ENCODE assay signal across 1 cellular context in the genomic region with DNA sequence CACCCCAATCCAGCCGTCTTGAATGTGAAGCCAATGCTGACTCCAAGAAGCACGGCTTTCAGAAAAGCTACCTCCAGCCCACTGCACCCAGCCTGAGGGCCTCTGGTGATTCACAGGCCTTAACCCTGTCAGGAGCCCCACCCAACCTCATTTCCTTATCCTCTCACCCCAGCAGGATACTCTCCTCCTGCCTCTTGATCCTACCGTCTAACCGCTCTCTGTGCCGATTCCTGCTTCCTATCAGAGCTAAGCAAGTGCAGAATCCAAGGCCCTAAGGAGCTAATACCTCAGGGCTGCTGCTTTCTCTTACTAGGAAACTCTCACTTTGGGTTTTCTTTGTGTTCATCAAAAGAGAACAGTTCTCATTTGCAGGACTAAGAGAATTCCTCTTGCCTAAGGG.
A peak's percentile ranks its signal among the peaks of the same experiment; 100 is the strongest.
TF ChIP-seq lines count a peak whose summit lies in the region.

No MANE protein-coding gene starts in this region.

TF ChIP-seq in HCT116, 20 proteins besides CTCF, POLR2A, EP300 and RAD21 (continued from another document):
- TF ChIP-seq, protein P1, sequence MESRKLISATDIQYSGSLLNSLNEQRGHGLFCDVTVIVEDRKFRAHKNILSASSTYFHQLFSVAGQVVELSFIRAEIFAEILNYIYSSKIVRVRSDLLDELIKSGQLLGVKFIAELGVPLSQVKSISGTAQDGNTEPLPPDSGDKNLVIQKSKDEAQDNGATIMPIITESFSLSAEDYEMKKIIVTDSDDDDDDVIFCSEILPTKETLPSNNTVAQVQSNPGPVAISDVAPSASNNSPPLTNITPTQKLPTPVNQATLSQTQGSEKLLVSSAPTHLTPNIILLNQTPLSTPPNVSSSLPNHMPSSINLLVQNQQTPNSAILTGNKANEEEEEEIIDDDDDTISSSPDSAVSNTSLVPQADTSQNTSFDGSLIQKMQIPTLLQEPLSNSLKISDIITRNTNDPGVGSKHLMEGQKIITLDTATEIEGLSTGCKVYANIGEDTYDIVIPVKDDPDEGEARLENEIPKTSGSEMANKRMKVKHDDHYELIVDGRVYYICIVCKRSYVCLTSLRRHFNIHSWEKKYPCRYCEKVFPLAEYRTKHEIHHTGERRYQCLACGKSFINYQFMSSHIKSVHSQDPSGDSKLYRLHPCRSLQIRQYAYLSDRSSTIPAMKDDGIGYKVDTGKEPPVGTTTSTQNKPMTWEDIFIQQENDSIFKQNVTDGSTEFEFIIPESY (IDR thresholded peaks at IDR 0.05; ENCODE audit: extremely low read depth, insufficient replicate concordance, low read length), result no peak
- no peak for TF ChIP-seq EGR1 (IDR thresholded peaks at IDR 0.05; ENCODE audit: low read depth)
- no peak for TF ChIP-seq EZH2 (IDR thresholded peaks at IDR 0.05)
- TF ChIP-seq POLR2AphosphoS5 (IDR thresholded peaks at IDR 0.05; ENCODE audit: low read depth, low read length), result peak; percentile 54
- TF ChIP-seq JUND (IDR thresholded peaks at IDR 0.05), result peak; percentile 67
- TF ChIP-seq SRF (IDR thresholded peaks at IDR 0.05; ENCODE audit: low read depth), result no peak
- TF ChIP-seq CBX3 (IDR thresholded peaks at IDR 0.05; ENCODE audit: low read depth), result peak; percentile 35; the same call in 1 of the 2 replicates
- no peak for TF ChIP-seq ZNF274 (IDR thresholded peaks at IDR 0.05; ENCODE audit: low read depth, low read length)
- TF ChIP-seq SP1 (IDR thresholded peaks at IDR 0.05; ENCODE audit: low read depth), result peak; percentile 83
- TF ChIP-seq, protein P2, sequence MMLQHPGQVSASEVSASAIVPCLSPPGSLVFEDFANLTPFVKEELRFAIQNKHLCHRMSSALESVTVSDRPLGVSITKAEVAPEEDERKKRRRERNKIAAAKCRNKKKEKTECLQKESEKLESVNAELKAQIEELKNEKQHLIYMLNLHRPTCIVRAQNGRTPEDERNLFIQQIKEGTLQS (IDR thresholded peaks at IDR 0.05), result no peak
- no peak; the same call in 1 of the 2 replicates for TF ChIP-seq SIN3A (IDR thresholded peaks at IDR 0.05; ENCODE audit: low read depth)
